In genomic region chr3:41477399-41478014, GRCh38 we compare ENCODE assay signal across 28 cellular contexts.
DNase-seq lines count a peak whose midpoint lies in the region; ATAC-seq, FAIRE-seq and TF ChIP-seq lines count a peak whose summit lies in the region.
"Had no signal": no experiment of that assay in that cellular context is flagged by ENCODE, and none has a peak within 500 bp of the region (broad histone marks: within the 10 kb centered on the region; RNA-seq: fewer than 3 reads in every experiment).

No MANE protein-coding gene starts in this region.

- ATAC-seq in GM18520 (IDR thresholded peaks at IDR 0.05; ENCODE audit: unreplicated experiment): peak; percentile 56
- peak; percentile 75 for ATAC-seq in HG02981 (IDR thresholded peaks at IDR 0.05; ENCODE audit: unreplicated experiment)
- peak; percentile 53 for ATAC-seq in GM12878
- no peak for ATAC-seq in HG03378 (IDR thresholded peaks at IDR 0.05; ENCODE audit: unreplicated experiment)
- ATAC-seq: activated naive CD4-positive, alpha-beta T cell treated with anti-CD3 and anti-CD28 coated beads, Interleukin-2, amount 50 U/mL, for 72 hours; activated T-helper 17 cell treated with anti-CD3 and anti-CD28 coated beads, Interleukin-2, amount 50 U/mL, for 72 hours had no signal

- TF ChIP-seq RAD21 in GM12878 (IDR thresholded peaks at IDR 0.05; ENCODE audit: insufficient read depth, low read depth, low read length) (no peak), liver (IDR thresholded peaks at IDR 0.05) (peak; percentile 39 to 47)

- H3K4me1 ChIP-seq in GM12878 (ENCODE audit: control insufficient read depth, insufficient read depth, low read length) (no peaks in the 10 kb centered on the region), liver (ENCODE audit: control insufficient read depth in 4 of 4, insufficient read depth in 4 of 4, low read length in 3 of 4) (peaks cover 0 to 9% (median 3%) of the 10 kb centered on the region in 4 donors)
- H3K4me1 ChIP-seq: BLaER1, colonic mucosa, parathyroid adenoma, right atrium auricular region had no signal

- no peak for TF ChIP-seq POLR2A in GM12878 (IDR thresholded peaks at IDR 0.05; ENCODE audit: low read depth, low read length)

- BruUV-seq in GM12878 (replicated peaks; lab: Mats Ljungman, UMichigan): no TSS peak

- no peaks in the 10 kb centered on the region; the same call in 1 of the 3 replicates for H3K9me3 ChIP-seq in GM12878 (replicated peaks; ENCODE audit: control insufficient read depth, insufficient read depth, low read length)
- peaks cover 0 to 16% (median 2%) of the 10 kb centered on the region in 4 donors for H3K9me3 ChIP-seq in liver (ENCODE audit: control insufficient read depth in 4 of 4, low read length in 3 of 4)
- H3K9me3 ChIP-seq: colonic mucosa, MG63 had no signal

- H3K27me3 ChIP-seq in GM12878 (replicated peaks in 1 of 2; ENCODE audit: control insufficient read depth in 2 of 2, insufficient read depth in 2 of 2, low read length in 1 of 2) (no peaks in the 10 kb centered on the region), liver (ENCODE audit: control insufficient read depth in 4 of 4, insufficient read depth in 4 of 4, low read length in 3 of 4) (no peaks in the 10 kb centered on the region)
- H3K27me3 ChIP-seq: BLaER1, colonic mucosa, MG63, right atrium auricular region had no signal

- POLR2A ChIA-PET in GM12878 (lab: Charles Lee): no interaction called here
- POLR2A ChIA-PET in RWPE1 (lab: Yijun Ruan, JAX; ENCODE audit: low non-redundant PET): no interaction called here

- no peak overlapping the region for H3K27ac ChIP-seq in GM12878 (ENCODE audit: control insufficient read depth, insufficient read depth)
- H3K27ac ChIP-seq in liver (ENCODE audit: low read depth in 1 of 2, low read length in 2 of 2): peak overlapping the region; percentile 40 to 72
- H3K27ac ChIP-seq in RWPE1: no peak overlapping the region
- H3K27ac ChIP-seq: BLaER1, colonic mucosa, epithelial cell of prostate, parathyroid adenoma, right atrium auricular region, SK-N-MC had no signal

- TF ChIP-seq EP300 in GM12878 (IDR thresholded peaks at IDR 0.05; ENCODE audit: borderline replicate concordance in 1 of 2, control insufficient read depth in 1 of 2, low read depth in 2 of 2, low read length in 2 of 2): no peak

- no peak overlapping the region for H3K4me2 ChIP-seq in GM12878 (ENCODE audit: control insufficient read depth, insufficient read depth)
- H3K4me2 ChIP-seq: BLaER1 had no signal

- TF ChIP-seq CTCF in GM12878 (IDR thresholded peaks at IDR 0.05 in 2 of 3, conservative IDR thresholded peaks at IDR 0.05 in 1 of 3; ENCODE audit: control insufficient read depth in 2 of 3, extremely low read depth in 1 of 3, insufficient read depth in 1 of 3, low read depth in 3 of 3, low read length in 3 of 3) (no peak), liver (IDR thresholded peaks at IDR 0.05; ENCODE audit: low read depth, low read length, missing input control) (no peak), RWPE1 (conservative IDR thresholded peaks at IDR 0.05; ENCODE audit: low read depth) (no peak)

- no peak overlapping the region for H2AFZ ChIP-seq in GM12878 (ENCODE audit: control insufficient read depth, low read depth, low read length)
- H2AFZ ChIP-seq: parathyroid adenoma had no signal

- H3K79me2 ChIP-seq in GM12878 (ENCODE audit: control insufficient read depth, insufficient read depth, low read length): no peaks in the 10 kb centered on the region
- H3K79me2 ChIP-seq: parathyroid adenoma had no signal

- in situ Hi-C loops in GM12878 (cut with MboI): no loop called here

- RAD21 ChIA-PET in GM12878 (lab: Charles Lee; ENCODE audit: unreplicated experiment): no interaction called here

- 0% methylated on average over 2 of the region's 2 CpGs for WGBS in GM12878 (ENCODE audit: insufficient coverage, insufficient replicate concordance, low lambda C conversion rate, missing lambda C conversion rate)
- 33% methylated on average over 2 of the region's 2 CpGs for WGBS in liver

- no peak overlapping the region for H3K4me3 ChIP-seq in GM12878
- no peak overlapping the region for H3K4me3 ChIP-seq in liver (ENCODE audit: low read depth in 1 of 3, low read length in 3 of 3)
- H3K4me3 ChIP-seq: BLaER1, colonic mucosa, MG63, right atrium auricular region, SK-N-MC had no signal

- H3K9ac ChIP-seq in GM12878 (ENCODE audit: control insufficient read depth, insufficient read depth, low read length) (no peak overlapping the region), liver (ENCODE audit: low read depth in 1 of 2, low read length in 2 of 2) (no peak overlapping the region)
- H3K9ac ChIP-seq: BLaER1, parathyroid adenoma had no signal

- CTCF ChIA-PET in GM12878 (lab: Yijun Ruan, JAX) (no interaction called here), RWPE1 (lab: Yijun Ruan, JAX) (interaction anchor here (0.5 to 0.6 kb wide), 2 partner anchors 262 to 615 kb away, joined by 3 read pairs; no protein-coding TSS in a partner anchor)

- DNase-seq in GM12878 (ENCODE audit: low read depth, low spot score) (no peak), NCI-H146 treated with DMSO at 0.1 percent for 48 hours (lab: John Stamatoyannopoulos, UW; ENCODE audit: unreplicated experiment) (no peak), A172 (ENCODE audit: low spot score) (no peak), RWPE1 (ENCODE audit: low spot score) (no peak)
- DNase-seq: activated CD4-positive, alpha-beta T cell treated with anti-CD3 and anti-CD28 coated beads, Interleukin-2, amount 50 U/mL, for 4 hours; anterior cingulate cortex; colonic mucosa; DMS79 treated with DMSO at 0.1 percent for 48 hours; effector CD8-positive, alpha-beta T cell; GF-D8; head of caudate nucleus; KG1; kidney glomerular epithelial cell; MG63; NCI-H1417 treated with DMSO at 0.1 percent for 48 hours; trophoblast cell had no signal

- intact Hi-C loops in GM12878 (cut with micrococcal nuclease; ENCODE audit: unreplicated experiment): no loop called here

- no peak for FAIRE-seq in GM12878 (lab: Jason Lieb, UNC)
- FAIRE-seq: TTC549 had no signal

- SMC1A ChIA-PET in GM12878 (lab: Charles Lee; ENCODE audit: uncharacterized antibody, unreplicated experiment): interaction anchor here (1.3 kb wide), 1 partner anchor 27 kb away, joined by 5 read pairs; no protein-coding TSS in a partner anchor

- H3K36me3 ChIP-seq in GM12878 (ENCODE audit: control insufficient read depth in 2 of 2, insufficient read depth in 2 of 2, low read length in 1 of 2): no peaks in the 10 kb centered on the region
- no peaks in the 10 kb centered on the region for H3K36me3 ChIP-seq in liver (ENCODE audit: control insufficient read depth in 4 of 4, insufficient read depth in 3 of 4, low read depth in 1 of 4, low read length in 3 of 4)
- H3K36me3 ChIP-seq: BLaER1, colonic mucosa, MG63, right atrium auricular region had no signal

- no peaks in the 10 kb centered on the region for H4K20me1 ChIP-seq in GM12878 (ENCODE audit: control insufficient read depth, insufficient read depth)
- H4K20me1 ChIP-seq: BLaER1 had no signal

TF ChIP-seq in GM12878, 131 proteins besides CTCF, POLR2A, EP300 and RAD21:
- TF ChIP-seq HCFC1 (IDR thresholded peaks at IDR 0.05; ENCODE audit: low read length) (no peak), GABPA (IDR thresholded peaks at IDR 0.05; ENCODE audit: low read depth) (no peak), MTA3 (IDR thresholded peaks at IDR 0.05; ENCODE audit: borderline replicate concordance, low read length) (no peak)
- TF ChIP-seq, protein P1, sequence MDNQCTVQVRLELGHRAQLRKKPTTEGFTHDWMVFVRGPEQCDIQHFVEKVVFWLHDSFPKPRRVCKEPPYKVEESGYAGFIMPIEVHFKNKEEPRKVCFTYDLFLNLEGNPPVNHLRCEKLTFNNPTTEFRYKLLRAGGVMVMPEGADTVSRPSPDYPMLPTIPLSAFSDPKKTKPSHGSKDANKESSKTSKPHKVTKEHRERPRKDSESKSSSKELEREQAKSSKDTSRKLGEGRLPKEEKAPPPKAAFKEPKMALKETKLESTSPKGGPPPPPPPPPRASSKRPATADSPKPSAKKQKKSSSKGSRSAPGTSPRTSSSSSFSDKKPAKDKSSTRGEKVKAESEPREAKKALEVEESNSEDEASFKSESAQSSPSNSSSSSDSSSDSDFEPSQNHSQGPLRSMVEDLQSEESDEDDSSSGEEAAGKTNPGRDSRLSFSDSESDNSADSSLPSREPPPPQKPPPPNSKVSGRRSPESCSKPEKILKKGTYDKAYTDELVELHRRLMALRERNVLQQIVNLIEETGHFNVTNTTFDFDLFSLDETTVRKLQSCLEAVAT (IDR thresholded peaks at IDR 0.05): no peak

TF ChIP-seq in liver, 16 proteins besides CTCF, POLR2A, EP300 and RAD21 (continues in another document):
- TF ChIP-seq MAX (IDR thresholded peaks at IDR 0.05): no peak
- no peak for TF ChIP-seq REST (IDR thresholded peaks at IDR 0.05)
- no peak for TF ChIP-seq FOXA1 (IDR thresholded peaks at IDR 0.05)
- no peak for TF ChIP-seq GABPA (IDR thresholded peaks at IDR 0.05 in 1 of 2, conservative IDR thresholded peaks at IDR 0.05 in 1 of 2)
- no peak for TF ChIP-seq EGR1 (IDR thresholded peaks at IDR 0.05; ENCODE audit: low read depth in 2 of 2)
- peak; percentile 77 to 83 for TF ChIP-seq HNF4A (conservative IDR thresholded peaks at IDR 0.05)
- peak; percentile 20 for TF ChIP-seq NR2F2 (IDR thresholded peaks at IDR 0.05)

Comparison
In these comparisons a context has a peak if more than half of its experiments do, and no peak if none do; other contexts are left out.
1. H3K27ac ChIP-seq: peak in liver (2 of 2); none in GM12878 (single experiment) and RWPE1 (single experiment).